18 cellular contexts compared by ENCODE assay signal in genomic region chr1:205534444-205534985, GRCh38. TPM values are rescaled to one million over a fixed set of nuclear protein-coding genes. Genes with fewer than 3 reads are reported as not detected.
DNase-seq lines count a peak whose midpoint lies in the region; ATAC-seq, FAIRE-seq and TF ChIP-seq lines count a peak whose summit lies in the region.
"Had no signal": no experiment of that assay in that cellular context is flagged by ENCODE, and none has a peak within 500 bp of the region (broad histone marks: within the 10 kb centered on the region; RNA-seq: fewer than 3 reads in every experiment).

No MANE protein-coding gene starts in this region.

- DNase-seq in Right ventricle myocardium inferior (ENCODE audit: missing footprints) (peak; percentile 45), right atrium auricular region (ENCODE audit: low spot score) (no peak), chondrocyte (ENCODE audit: low spot score) (peak; percentile 48), kidney (peak; percentile 37), psoas muscle (peak; percentile 5 to 32), prostate gland (ENCODE audit: low spot score) (no peak)
- DNase-seq in stimulated activated CD4-positive, alpha-beta T cell treated with anti-CD3 and anti-CD28 coated beads, Interleukin-4, amount 100 ng/mL, for 24 hours = no peak
- DNase-seq in stimulated activated CD4-positive, alpha-beta T cell treated with anti-CD3 and anti-CD28 coated beads, Interleukin-15, amount 100 ng/mL, for 24 hours = no peak
- DNase-seq: 8988T, AML-193, DND-41, GDM1, GOT3 had no signal

- no peak overlapping the region for H3K27ac Mint-ChIP-seq in chondrocyte (ENCODE audit: unreplicated experiment)

- H3K27me3 ChIP-seq in right atrium auricular region = no peaks in the 10 kb centered on the region
- peaks cover 0 to 6% (median 0%) of the 10 kb centered on the region in 3 donors for H3K27me3 ChIP-seq in psoas muscle (ENCODE audit: insufficient read depth in 3 of 3, low read length in 2 of 3)
- no peaks in the 10 kb centered on the region for H3K27me3 ChIP-seq in prostate gland (replicated peaks; ENCODE audit: insufficient read depth)
- H3K27me3 ChIP-seq: BLaER1 had no signal

- H3K9me3 ChIP-seq in right atrium auricular region = no peaks in the 10 kb centered on the region
- no peaks in the 10 kb centered on the region for H3K9me3 ChIP-seq in kidney (ENCODE audit: control insufficient read depth in 1 of 2, low read length in 2 of 2)
- no peaks in the 10 kb centered on the region for H3K9me3 ChIP-seq in psoas muscle
- H3K9me3 ChIP-seq in prostate gland = no peaks in the 10 kb centered on the region
- H3K9me3 ChIP-seq: BLaER1, Caco-2, HAP-1 had no signal

- H3K27ac ChIP-seq in right atrium auricular region = no peak overlapping the region
- no peak overlapping the region for H3K27ac ChIP-seq in kidney (ENCODE audit: low read depth in 2 of 2, low read length in 2 of 2)
- H3K27ac ChIP-seq in psoas muscle = no peak overlapping the region
- H3K27ac ChIP-seq in prostate gland = no peak overlapping the region
- H3K27ac ChIP-seq: BLaER1 had no signal

- H3K4me3 Mint-ChIP-seq in chondrocyte (ENCODE audit: unreplicated experiment) = no peak overlapping the region
- H3K4me3 Mint-ChIP-seq: CD8-positive, alpha-beta memory T cell had no signal

- no peak for ATAC-seq in Right ventricle myocardium inferior
- no peak for ATAC-seq in psoas muscle

- no peaks in the 10 kb centered on the region for H3K9me3 Mint-ChIP-seq in chondrocyte (ENCODE audit: low read depth)

- TF ChIP-seq POLR2A in prostate gland (IDR thresholded peaks at IDR 0.05) = no peak

- TF ChIP-seq CTCF in right atrium auricular region (IDR thresholded peaks at IDR 0.05) (no peak), chondrocyte (IDR thresholded peaks at IDR 0.05) (no peak), kidney (IDR thresholded peaks at IDR 0.05; ENCODE audit: borderline replicate concordance, extremely low read depth, insufficient read depth) (no peak), psoas muscle (IDR thresholded peaks at IDR 0.05) (no peak), prostate gland (IDR thresholded peaks at IDR 0.05) (no peak)

- no peak overlapping the region for H3K9ac ChIP-seq in kidney (ENCODE audit: low read length in 2 of 2)
- H3K9ac ChIP-seq: BLaER1 had no signal

- peaks cover 21% of the 10 kb centered on the region for H3K27me3 Mint-ChIP-seq in chondrocyte (ENCODE audit: low read depth)

- no peak for FAIRE-seq in kidney (lab: Jason Lieb, UNC)
- FAIRE-seq: GM12892 had no signal

- 90 to 97% (median 92%) methylated on average over 6 to 7 of the region's 7 CpGs for WGBS in psoas muscle, 3 donors
- 88% methylated on average over 7 of the region's 7 CpGs for WGBS in prostate gland

- H3K36me3 Mint-ChIP-seq in chondrocyte (ENCODE audit: low read depth) = peaks cover 4% of the 10 kb centered on the region
- H3K36me3 Mint-ChIP-seq: CD8-positive, alpha-beta memory T cell had no signal

- peaks cover 0 to 10% of the 10 kb centered on the region in 2 donors for H3K4me1 ChIP-seq in right atrium auricular region
- no peaks in the 10 kb centered on the region for H3K4me1 ChIP-seq in kidney (ENCODE audit: control insufficient read depth in 1 of 2, insufficient read depth in 1 of 2, low read depth in 1 of 2, low read length in 2 of 2)
- no peaks in the 10 kb centered on the region for H3K4me1 ChIP-seq in psoas muscle
- no peaks in the 10 kb centered on the region for H3K4me1 ChIP-seq in prostate gland (replicated peaks)
- H3K4me1 ChIP-seq: Caco-2, HAP-1 had no signal

- no peak overlapping the region for H3K4me3 ChIP-seq in right atrium auricular region
- H3K4me3 ChIP-seq in kidney (ENCODE audit: low read length in 2 of 2) = no peak overlapping the region
- no peak overlapping the region for H3K4me3 ChIP-seq in psoas muscle
- H3K4me3 ChIP-seq in prostate gland = no peak overlapping the region
- H3K4me3 ChIP-seq: BLaER1, HAP-1 had no signal

- H3K36me3 ChIP-seq in right atrium auricular region = peaks cover 28% of the 10 kb centered on the region
- H3K36me3 ChIP-seq in kidney (ENCODE audit: control insufficient read depth in 1 of 2, insufficient read depth in 2 of 2, low read length in 2 of 2) = peaks cover 8 to 20% of the 10 kb centered on the region in 2 donors
- no peaks in the 10 kb centered on the region for H3K36me3 ChIP-seq in psoas muscle (ENCODE audit: insufficient read depth in 1 of 2, low read depth in 1 of 2)
- H3K36me3 ChIP-seq in prostate gland = no peaks in the 10 kb centered on the region
- H3K36me3 ChIP-seq: HAP-1 had no signal

- peaks cover 2% of the 10 kb centered on the region for H3K4me1 Mint-ChIP-seq in chondrocyte (ENCODE audit: low read depth)

- intact Hi-C loops in Right ventricle myocardium inferior (cut with DNase I) = no loop called here
- intact Hi-C loops in kidney (cut with DNase I) = no loop called here
- intact Hi-C loops in psoas muscle (cut with DNase I) = no loop called here
- intact Hi-C loops in prostate gland (cut with DNase I) = loop anchor here (5.0 kb wide), 1 partner anchor 48 kb away; no protein-coding TSS in a partner anchor

RNA-seq across cellular contexts. Expression of gene CDK18, which starts 30.0 kb away (rescaled TPM):
- total RNA-seq in Right ventricle myocardium inferior (180 TPM), right atrium auricular region (100 to 1,000 TPM in 1 of 2 donors, 10 to 100 TPM in 1; 85.6 to 116 TPM), chondrocyte (10.2 to 18.4 TPM (median 17.3 TPM) in 3 replicates), kidney (25.7 TPM), psoas muscle (10 to 100 TPM in 1 of 4 donors, 1 to 10 TPM in 3; 3.9 to 11.9 (median 6.0) TPM), prostate gland (10 to 100 TPM; 11.1 to 16.2 TPM)
- polyA plus RNA-seq in kidney (ENCODE audit: insufficient read depth, low read depth, low replicate concordance) (36.3 TPM), psoas muscle (1 to 10 TPM; 1.5 to 2.1 (median 1.6) TPM)

Comparison
In these comparisons a context has a peak if more than half of its experiments do, and no peak if none do; other contexts are left out.
1. DNase-seq: peak in Right ventricle myocardium inferior (single experiment), chondrocyte (single experiment), kidney (single experiment) and psoas muscle (2 of 2); none in right atrium auricular region (single experiment), prostate gland (single experiment), stimulated activated CD4-positive, alpha-beta T cell treated with anti-CD3 and anti-CD28 coated beads, Interleukin-4, amount 100 ng/mL, for 24 hours (single experiment) and stimulated activated CD4-positive, alpha-beta T cell treated with anti-CD3 and anti-CD28 coated beads, Interleukin-15, amount 100 ng/mL, for 24 hours (single experiment).